1 cellular context compared by ENCODE assay signal in genomic region chr11:75351541-75352416, GRCh38.
TF ChIP-seq lines count a peak whose summit lies in the region.

Gene ARRB1 (minus strand): TSS chr11:75351661. CDS start chr11:75351607, 54 bp downstream.

TF ChIP-seq in K562, 482 proteins besides CTCF, POLR2A, EP300 and RAD21 (continued from another document and continues in another):
- TF ChIP-seq MNT (conservative IDR thresholded peaks at IDR 0.05) (peak; percentile 59 to 74; a peak in 3 of 4 replicates), ZNF12 (CRISPR knock-in tag; IDR thresholded peaks at IDR 0.05) (no peak; the same call in 1 of the 2 replicates), GTF2B (IDR thresholded peaks at IDR 0.05; ENCODE audit: extremely low read depth, insufficient read length) (no peak), FOXJ3 (CRISPR knock-in tag; IDR thresholded peaks at IDR 0.05) (no peak), SAFB2 (IDR thresholded peaks at IDR 0.05; ENCODE audit: borderline replicate concordance, low read depth, low read length, severe bottlenecking) (no peak), NCOR1 (IDR thresholded peaks at IDR 0.05) (peak; percentile 29), NR2C1 (IDR thresholded peaks at IDR 0.05) (no peak), NR2C1 (tag; IDR thresholded peaks at IDR 0.05) (no peak), HMG20A (CRISPR knock-in tag; conservative IDR thresholded peaks at IDR 0.05) (no peak), BCL6 (CRISPR knock-in tag; IDR thresholded peaks at IDR 0.05) (no peak), ZNF146 (CRISPR knock-in tag; IDR thresholded peaks at IDR 0.05; ENCODE audit: unreplicated experiment) (no peak), EWSR1 (IDR thresholded peaks at IDR 0.05; ENCODE audit: borderline replicate concordance, low read depth, partially characterized antibody) (no peak), FOXA3 (CRISPR knock-in tag; conservative IDR thresholded peaks at IDR 0.05 in 1 of 2, IDR thresholded peaks at IDR 0.05 in 1 of 2) (no peak), FOXM1 (IDR thresholded peaks at IDR 0.05; ENCODE audit: low read depth) (no peak), FOXM1 (CRISPR knock-in tag; IDR thresholded peaks at IDR 0.05; ENCODE audit: low read depth) (0 out of 2 replicates have a peak, but pooled peaks have one; percentile 74), SMC3 (conservative IDR thresholded peaks at IDR 0.05; ENCODE audit: insufficient read depth, low read depth, low read length) (0 out of 2 replicates have a peak, but pooled peaks have one; percentile 19), MEIS2 (IDR thresholded peaks at IDR 0.05; ENCODE audit: partially characterized antibody) (no peak), ELK3 (CRISPR knock-in tag; IDR thresholded peaks at IDR 0.05) (no peak), NCOA1 (IDR thresholded peaks at IDR 0.05; ENCODE audit: low read depth) (0 out of 2 replicates have a peak, but pooled peaks have one; percentile 19), ZMIZ1 (IDR thresholded peaks at IDR 0.05; ENCODE audit: low read depth in 2 of 2, low read length in 2 of 2) (no peak), CREM (IDR thresholded peaks at IDR 0.05; ENCODE audit: low read depth) (peak; percentile 76), ZNF561 (CRISPR knock-in tag; conservative IDR thresholded peaks at IDR 0.05) (no peak), ZNF511 (CRISPR knock-in tag; IDR thresholded peaks at IDR 0.05) (peak; percentile 54; the same call in 1 of the 2 replicates), CXXC5 (CRISPR knock-in tag; IDR thresholded peaks at IDR 0.05) (peak; percentile 89), PATZ1 (CRISPR knock-in tag; IDR thresholded peaks at IDR 0.05; ENCODE audit: borderline replicate concordance) (peak; percentile 68; the same call in 1 of the 2 replicates), ESRRA (IDR thresholded peaks at IDR 0.05; ENCODE audit: borderline replicate concordance, low read depth) (peak; percentile 15; the same call in 1 of the 2 replicates), MCM7 (IDR thresholded peaks at IDR 0.05) (no peak), HEY1 (CRISPR knock-in tag; IDR thresholded peaks at IDR 0.05; ENCODE audit: borderline replicate concordance) (no peak), RBM39 (optimal IDR thresholded peaks at IDR 0.05; ENCODE audit: low read depth, low read length) (no peak), MCM3 (IDR thresholded peaks at IDR 0.05) (no peak; the same call in 1 of the 2 replicates), KLF13 (tag; IDR thresholded peaks at IDR 0.05; ENCODE audit: borderline replicate concordance, low read depth) (0 out of 2 replicates have a peak, but pooled peaks have one; percentile 29), ZNF165 (CRISPR knock-in tag; IDR thresholded peaks at IDR 0.05; ENCODE audit: borderline replicate concordance) (no peak), RBM15 (IDR thresholded peaks at IDR 0.05; ENCODE audit: insufficient read depth, low read length) (no peak), HDAC6 (IDR thresholded peaks at IDR 0.05; ENCODE audit: low read depth, low read length) (no peak), KAT7 (CRISPR knock-in tag; IDR thresholded peaks at IDR 0.05; ENCODE audit: borderline replicate concordance) (peak; percentile 13; the same call in 1 of the 2 replicates), ZNF436 (CRISPR knock-in tag; IDR thresholded peaks at IDR 0.05) (no peak), HBP1 (CRISPR knock-in tag; IDR thresholded peaks at IDR 0.05) (peak; percentile 90; the same call in 1 of the 2 replicates), CREB1 (IDR thresholded peaks at IDR 0.05) (peak; percentile 68; the same call in 1 of the 2 replicates), CREB1 (CRISPR knock-in tag; IDR thresholded peaks at IDR 0.05) (peak; percentile 57), YBX1 (IDR thresholded peaks at IDR 0.05) (no peak), ZNF79 (CRISPR knock-in tag; IDR thresholded peaks at IDR 0.05; ENCODE audit: low read depth) (no peak), FOXA1 (IDR thresholded peaks at IDR 0.05; ENCODE audit: borderline replicate concordance) (no peak), ZNF764 (CRISPR knock-in tag; IDR thresholded peaks at IDR 0.05; ENCODE audit: low read depth) (no peak), ZNF717 (CRISPR knock-in tag; IDR thresholded peaks at IDR 0.05) (0 out of 2 replicates have a peak, but pooled peaks have one; percentile 44), ZNF197 (CRISPR knock-in tag; IDR thresholded peaks at IDR 0.05; ENCODE audit: low read depth) (no peak), SP2 (IDR thresholded peaks at IDR 0.05; ENCODE audit: extremely low read depth, low read depth, low read length, poor library complexity, severe bottlenecking) (no peak), FOS (IDR thresholded peaks at IDR 0.05; ENCODE audit: extremely low read depth, insufficient read length) (no peak), SP1 (CRISPR knock-in tag; IDR thresholded peaks at IDR 0.05) (no peak; the same call in 1 of the 2 replicates), MLX (CRISPR knock-in tag; conservative IDR thresholded peaks at IDR 0.05) (no peak), RFX5 (IDR thresholded peaks at IDR 0.05; ENCODE audit: low read depth, low read length) (no peak), SRF (CRISPR knock-in tag; IDR thresholded peaks at IDR 0.05) (no peak), ZFPM2 (CRISPR knock-in tag; IDR thresholded peaks at IDR 0.05) (no peak), IRF2 (CRISPR knock-in tag; IDR thresholded peaks at IDR 0.05) (0 out of 2 replicates have a peak, but pooled peaks have one; percentile 24), NR3C1 (CRISPR knock-in tag; IDR thresholded peaks at IDR 0.05) (peak; percentile 77; the same call in 1 of the 2 replicates), ZNF584 (CRISPR knock-in tag; IDR thresholded peaks at IDR 0.05; ENCODE audit: low read depth) (no peak), POLR2AphosphoS2 (IDR thresholded peaks at IDR 0.05; ENCODE audit: low read length) (no peak), SRSF7 (optimal IDR thresholded peaks at IDR 0.05; ENCODE audit: low read depth, low read length) (no peak), MECOM (CRISPR knock-in tag; IDR thresholded peaks at IDR 0.05) (no peak), CHAMP1 (IDR thresholded peaks at IDR 0.05) (no peak)
